8 cellular contexts compared by ENCODE assay signal in the genomic region with DNA sequence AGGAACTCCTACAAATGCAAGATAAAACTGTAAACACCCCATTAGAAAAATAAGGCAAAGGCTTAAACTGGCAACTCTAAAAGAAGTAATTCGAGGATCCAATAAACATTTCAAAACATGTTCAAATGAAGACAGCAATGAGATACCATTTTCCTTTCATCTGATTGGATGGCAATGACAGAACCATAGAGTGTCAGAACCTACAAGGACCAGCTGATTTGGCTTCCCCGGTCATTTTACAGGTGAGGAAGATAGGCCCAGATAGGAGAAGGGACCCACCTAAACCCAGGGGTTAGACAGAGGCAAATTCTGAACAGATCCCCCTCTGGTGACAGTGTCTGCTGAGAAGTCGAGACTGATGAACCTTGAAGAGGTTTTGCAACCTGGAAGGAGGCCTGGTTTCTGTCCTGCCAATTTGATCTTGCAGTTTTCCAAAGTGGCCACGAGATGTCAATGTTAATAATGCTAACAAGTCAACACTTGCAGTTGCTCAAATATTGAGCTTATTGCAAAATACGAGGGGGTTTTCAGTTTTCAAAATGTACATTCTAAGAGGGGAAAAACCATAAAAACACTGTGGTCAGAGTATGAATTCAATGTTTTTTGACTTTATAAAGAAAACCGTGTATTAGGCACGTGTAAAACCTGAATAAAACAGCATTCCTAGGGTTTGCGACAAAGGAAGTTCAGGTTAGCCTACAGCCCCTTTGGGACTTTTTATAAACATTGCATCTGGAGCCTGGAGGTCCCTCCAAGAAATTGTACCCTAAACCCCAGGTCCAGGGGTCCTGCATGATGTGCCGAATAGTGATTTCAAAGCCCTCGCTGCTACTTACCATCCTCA. TPM values are rescaled to one million over a fixed set of nuclear protein-coding genes. Genes with fewer than 3 reads are reported as not detected.
A peak's percentile ranks its signal among the peaks of the same experiment; 100 is the strongest.
DNase-seq lines count a peak whose midpoint lies in the region; ATAC-seq and TF ChIP-seq lines count a peak whose summit lies in the region.

No MANE protein-coding gene starts in this region.

- H3K4me1 ChIP-seq in MM.1S (ENCODE audit: low read length) (peaks cover 4% of the 10 kb centered on the region), cardiac muscle cell (ENCODE audit: low read depth) (no peaks in the 10 kb centered on the region)

- H3K4me3 Mint-ChIP-seq in activated CD4-positive, alpha-beta memory T cell treated with anti-CD3 and anti-CD28 coated beads, Interleukin-2, amount 10 ng/mL, durations not matched to agents 7 days and 5 days: no peak overlapping the region
- H3K4me3 Mint-ChIP-seq in activated CD4-positive, alpha-beta memory T cell treated with anti-CD3 and anti-CD28 coated beads for 36 hours: no peak overlapping the region
- no peak overlapping the region for H3K4me3 Mint-ChIP-seq in stimulated activated effector memory CD8-positive, alpha-beta T cell treated with anti-CD3 and anti-CD28 coated beads, Interleukin-12 subunit alpha, Interleukin-12 subunit beta, amount 100 ng/mL, for 72 hours

- no peaks in the 10 kb centered on the region for H3F3A ChIP-seq in MM.1S (ENCODE audit: insufficient read depth, low read length)

- no peak overlapping the region for H2AFZ ChIP-seq in MM.1S (ENCODE audit: low read length)

- peaks cover 16% of the 10 kb centered on the region for H3K4me1 Mint-ChIP-seq in activated CD4-positive, alpha-beta memory T cell treated with anti-CD3 and anti-CD28 coated beads, Interleukin-2, amount 10 ng/mL, durations not matched to agents 7 days and 5 days
- no peaks in the 10 kb centered on the region for H3K4me1 Mint-ChIP-seq in activated CD4-positive, alpha-beta memory T cell treated with anti-CD3 and anti-CD28 coated beads for 36 hours (ENCODE audit: low read depth)
- peaks cover 1% of the 10 kb centered on the region for H3K4me1 Mint-ChIP-seq in stimulated activated effector memory CD8-positive, alpha-beta T cell treated with anti-CD3 and anti-CD28 coated beads, Interleukin-12 subunit alpha, Interleukin-12 subunit beta, amount 100 ng/mL, for 72 hours

- no peak overlapping the region for H3K4me2 ChIP-seq in MM.1S (ENCODE audit: low read depth, low read length)

- H3K4me3 ChIP-seq in MM.1S (ENCODE audit: low read length) (no peak overlapping the region), cardiac muscle cell (no peak overlapping the region)

- no peaks in the 10 kb centered on the region for H3K36me3 Mint-ChIP-seq in activated CD4-positive, alpha-beta memory T cell treated with anti-CD3 and anti-CD28 coated beads, Interleukin-2, amount 10 ng/mL, durations not matched to agents 7 days and 5 days (ENCODE audit: low read depth)
- no peaks in the 10 kb centered on the region for H3K36me3 Mint-ChIP-seq in activated CD4-positive, alpha-beta memory T cell treated with anti-CD3 and anti-CD28 coated beads for 36 hours
- H3K36me3 Mint-ChIP-seq in stimulated activated effector memory CD8-positive, alpha-beta T cell treated with anti-CD3 and anti-CD28 coated beads, Interleukin-12 subunit alpha, Interleukin-12 subunit beta, amount 100 ng/mL, for 72 hours: no peaks in the 10 kb centered on the region

- TF ChIP-seq CTCF in MM.1S (IDR thresholded peaks at IDR 0.05; ENCODE audit: low read length) (peak; percentile 73), VCaP (conservative IDR thresholded peaks at IDR 0.05) (peak; percentile 89), cardiac muscle cell (IDR thresholded peaks at IDR 0.05; ENCODE audit: low read depth, low read length) (peak; percentile 69)

- H4K20me1 ChIP-seq in MM.1S (ENCODE audit: insufficient read depth, low read length): no peaks in the 10 kb centered on the region

- intact Hi-C loops in activated CD4-positive, alpha-beta memory T cell treated with anti-CD3 and anti-CD28 coated beads for 36 hours (cut with micrococcal nuclease): loop anchor here (1.0 kb wide), 1 partner anchor 111 kb away; no protein-coding TSS in a partner anchor

- H3K79me2 ChIP-seq in MM.1S (ENCODE audit: low read length): no peaks in the 10 kb centered on the region

- H3K27me3 ChIP-seq in MM.1S (replicated peaks; ENCODE audit: insufficient read depth, low read length): no peaks in the 10 kb centered on the region
- no peaks in the 10 kb centered on the region for H3K27me3 ChIP-seq in cardiac muscle cell

- H3K27ac ChIP-seq in MM.1S (ENCODE audit: low read length): no peak overlapping the region
- H3K27ac ChIP-seq in VCaP: no peak overlapping the region
- no peak overlapping the region for H3K27ac ChIP-seq in cardiac muscle cell

- POLR2A ChIA-PET in activated CD4-positive, alpha-beta memory T cell treated with anti-CD3 and anti-CD28 coated beads, Interleukin-2, amount 10 ng/mL, durations not matched to agents 7 days and 5 days (lab: Charles Lee): interaction anchor here (1.4 to 1.9 kb wide), 3 partner anchors 12 to 111 kb away, joined by 3 to 7 read pairs (median 5); no protein-coding TSS in a partner anchor
- POLR2A ChIA-PET in activated CD4-positive, alpha-beta memory T cell treated with anti-CD3 and anti-CD28 coated beads for 36 hours (lab: Charles Lee): interaction anchor here (0.6 kb wide), 1 partner anchor 175 kb away, joined by 5 read pairs; no protein-coding TSS in a partner anchor

- CTCF ChIA-PET in activated CD4-positive, alpha-beta memory T cell treated with anti-CD3 and anti-CD28 coated beads, Interleukin-2, amount 10 ng/mL, durations not matched to agents 7 days and 5 days (lab: Charles Lee): interaction anchor here (0.6 to 15.9 kb wide), 26 partner anchors 9 to 699 kb away, joined by 3 to 405 read pairs (median 4); no protein-coding TSS in a partner anchor
- CTCF ChIA-PET in activated CD4-positive, alpha-beta memory T cell treated with anti-CD3 and anti-CD28 coated beads for 36 hours (lab: Charles Lee): interaction anchor here (0.6 to 11.4 kb wide), 16 partner anchors 10 to 245 kb away, joined by 3 to 259 read pairs (median 3); no protein-coding TSS in a partner anchor

- H3K36me3 ChIP-seq in MM.1S (replicated peaks; ENCODE audit: insufficient read depth, low read length): no peaks in the 10 kb centered on the region
- no peaks in the 10 kb centered on the region for H3K36me3 ChIP-seq in cardiac muscle cell

- DNase-seq in activated CD4-positive, alpha-beta memory T cell treated with anti-CD3 and anti-CD28 coated beads, Interleukin-2, amount 10 ng/mL, durations not matched to agents 7 days and 5 days: peak; percentile 30
- no peak for DNase-seq in activated CD4-positive, alpha-beta memory T cell treated with anti-CD3 and anti-CD28 coated beads for 36 hours
- DNase-seq in MM.1S (peak; percentile 82), cardiac muscle cell (ENCODE audit: low read depth in 1 of 2, low spot score in 1 of 2) (peak; percentile 50 to 84), retina (peak; percentile 27), NCI-H187 treated with DMSO at 0.1 percent for 48 hours (lab: John Stamatoyannopoulos, UW) (no peak)
- DNase-seq in stimulated activated effector memory CD8-positive, alpha-beta T cell treated with anti-CD3 and anti-CD28 coated beads, Interleukin-12 subunit alpha, Interleukin-12 subunit beta, amount 100 ng/mL, for 72 hours (ENCODE audit: low spot score in 2 of 2): no peak

- ATAC-seq in stimulated activated effector memory CD8-positive, alpha-beta T cell treated with anti-CD3 and anti-CD28 coated beads, Interleukin-12 subunit alpha, Interleukin-12 subunit beta, amount 100 ng/mL, for 72 hours: no peak

- H3K9me3 ChIP-seq in MM.1S (replicated peaks; ENCODE audit: insufficient read depth, low read length) (no peaks in the 10 kb centered on the region), cardiac muscle cell (ENCODE audit: low read depth) (no peaks in the 10 kb centered on the region)

- H3K9me3 Mint-ChIP-seq in activated CD4-positive, alpha-beta memory T cell treated with anti-CD3 and anti-CD28 coated beads, Interleukin-2, amount 10 ng/mL, durations not matched to agents 7 days and 5 days: no peaks in the 10 kb centered on the region
- H3K9me3 Mint-ChIP-seq in activated CD4-positive, alpha-beta memory T cell treated with anti-CD3 and anti-CD28 coated beads for 36 hours: no peaks in the 10 kb centered on the region
- H3K9me3 Mint-ChIP-seq in stimulated activated effector memory CD8-positive, alpha-beta T cell treated with anti-CD3 and anti-CD28 coated beads, Interleukin-12 subunit alpha, Interleukin-12 subunit beta, amount 100 ng/mL, for 72 hours: no peaks in the 10 kb centered on the region

- peaks cover 15% of the 10 kb centered on the region for H3K27me3 Mint-ChIP-seq in activated CD4-positive, alpha-beta memory T cell treated with anti-CD3 and anti-CD28 coated beads, Interleukin-2, amount 10 ng/mL, durations not matched to agents 7 days and 5 days
- no peaks in the 10 kb centered on the region for H3K27me3 Mint-ChIP-seq in activated CD4-positive, alpha-beta memory T cell treated with anti-CD3 and anti-CD28 coated beads for 36 hours

- H3K9ac ChIP-seq in MM.1S (ENCODE audit: low read length): no peak overlapping the region

- no peak overlapping the region for H3K27ac Mint-ChIP-seq in activated CD4-positive, alpha-beta memory T cell treated with anti-CD3 and anti-CD28 coated beads, Interleukin-2, amount 10 ng/mL, durations not matched to agents 7 days and 5 days
- no peak overlapping the region for H3K27ac Mint-ChIP-seq in activated CD4-positive, alpha-beta memory T cell treated with anti-CD3 and anti-CD28 coated beads for 36 hours
- H3K27ac Mint-ChIP-seq in stimulated activated effector memory CD8-positive, alpha-beta T cell treated with anti-CD3 and anti-CD28 coated beads, Interleukin-12 subunit alpha, Interleukin-12 subunit beta, amount 100 ng/mL, for 72 hours: no peak overlapping the region

- H3K9me2 ChIP-seq in MM.1S (replicated peaks; ENCODE audit: insufficient read depth, low read length): no peaks in the 10 kb centered on the region

RNA-seq across cellular contexts. Expression of gene CFAP161, which starts 21.5 kb away (rescaled TPM):
- not detected for total RNA-seq in activated CD4-positive, alpha-beta memory T cell treated with anti-CD3 and anti-CD28 coated beads, Interleukin-2, amount 10 ng/mL, durations not matched to agents 7 days and 5 days
- not detected for total RNA-seq in activated CD4-positive, alpha-beta memory T cell treated with anti-CD3 and anti-CD28 coated beads for 36 hours
- total RNA-seq in cardiac muscle cell: not detected in 2 replicates
- not detected in 2 replicates for polyA plus RNA-seq in cardiac muscle cell

RNA-seq across cellular contexts. Expression of gene IL16, which starts 41.1 kb away (rescaled TPM):
- total RNA-seq in activated CD4-positive, alpha-beta memory T cell treated with anti-CD3 and anti-CD28 coated beads, Interleukin-2, amount 10 ng/mL, durations not matched to agents 7 days and 5 days: 100 to 1,000 TPM; 196 to 200 TPM
- 10 to 100 TPM; 58.8 to 63.1 TPM for total RNA-seq in activated CD4-positive, alpha-beta memory T cell treated with anti-CD3 and anti-CD28 coated beads for 36 hours
- total RNA-seq in cardiac muscle cell: 0.14 TPM in 1 of 2 replicates, not detected in the other
- 0.45 TPM in 1 of 2 replicates, not detected in the other for polyA plus RNA-seq in cardiac muscle cell

Comparison
In these comparisons a context has a peak if more than half of its experiments do, and no peak if none do; other contexts are left out.
1. DNase-seq: peak in activated CD4-positive, alpha-beta memory T cell treated with anti-CD3 and anti-CD28 coated beads, Interleukin-2, amount 10 ng/mL, durations not matched to agents 7 days and 5 days (single experiment), MM.1S (single experiment), cardiac muscle cell (2 of 2) and retina (single experiment); none in activated CD4-positive, alpha-beta memory T cell treated with anti-CD3 and anti-CD28 coated beads for 36 hours (single experiment), NCI-H187 treated with DMSO at 0.1 percent for 48 hours (single experiment) and stimulated activated effector memory CD8-positive, alpha-beta T cell treated with anti-CD3 and anti-CD28 coated beads, Interleukin-12 subunit alpha, Interleukin-12 subunit beta, amount 100 ng/mL, for 72 hours (0 of 2).
2. RNA of gene IL16, which starts 41.1 kb away (total RNA-seq): 196 to 200 TPM in activated CD4-positive, alpha-beta memory T cell treated with anti-CD3 and anti-CD28 coated beads, Interleukin-2, amount 10 ng/mL, durations not matched to agents 7 days and 5 days and 58.8 to 63.1 TPM in activated CD4-positive, alpha-beta memory T cell treated with anti-CD3 and anti-CD28 coated beads for 36 hours; 0.14 TPM in cardiac muscle cell; every median in the first group is over 10 times any median in the second.
3. Peak in every context shown above with its lines, with median percentiles within 50 percentile points of each other: CTCF ChIP-seq.